ENCODE assay signal across 1 cellular context in genomic region chr15:68265086-68265485, GRCh38.
TF ChIP-seq lines count a peak whose summit lies in the region.

No MANE protein-coding gene starts in this region.

TF ChIP-seq in H1, 55 proteins besides CTCF, POLR2A, EP300 and RAD21:
- TF ChIP-seq TEAD4 (IDR thresholded peaks at IDR 0.05; ENCODE audit: low read depth, low read length) (no peak), SP2 (IDR thresholded peaks at IDR 0.05; ENCODE audit: low read length) (no peak), TAF1 (IDR thresholded peaks at IDR 0.05; ENCODE audit: low read depth, low read length) (no peak), SP4 (IDR thresholded peaks at IDR 0.05; ENCODE audit: low read length) (no peak), BCL11A (IDR thresholded peaks at IDR 0.05; ENCODE audit: low read depth in 2 of 2, low read length in 2 of 2) (no peak), JUN (IDR thresholded peaks at IDR 0.05; ENCODE audit: low read depth, low read length) (no peak), SAP30 (IDR thresholded peaks at IDR 0.05; ENCODE audit: insufficient read depth, insufficient replicate concordance, low read length) (no peak), RNF2 (IDR thresholded peaks at IDR 0.05; ENCODE audit: borderline replicate concordance, low read depth, low read length, missing control alignments, poor library complexity, severe bottlenecking) (no peak), HDAC6 (IDR thresholded peaks at IDR 0.05; ENCODE audit: low read depth, low read length) (no peak), HDAC2 (IDR thresholded peaks at IDR 0.05; ENCODE audit: borderline replicate concordance in 1 of 2, low read depth in 2 of 2, low read length in 2 of 2) (no peak), MAFK (IDR thresholded peaks at IDR 0.05; ENCODE audit: low read depth, low read length) (no peak), SUZ12 (IDR thresholded peaks at IDR 0.05; ENCODE audit: low read length) (no peak), GTF2F1 (IDR thresholded peaks at IDR 0.05; ENCODE audit: borderline replicate concordance, low read depth, low read length) (no peak), SP1 (IDR thresholded peaks at IDR 0.05; ENCODE audit: low read depth, low read length) (no peak), EGR1 (IDR thresholded peaks at IDR 0.05; ENCODE audit: borderline replicate concordance, low read depth, low read length) (no peak), E2F6 (IDR thresholded peaks at IDR 0.05) (no peak)
